8 cellular contexts compared by ENCODE assay signal in the genomic region with DNA sequence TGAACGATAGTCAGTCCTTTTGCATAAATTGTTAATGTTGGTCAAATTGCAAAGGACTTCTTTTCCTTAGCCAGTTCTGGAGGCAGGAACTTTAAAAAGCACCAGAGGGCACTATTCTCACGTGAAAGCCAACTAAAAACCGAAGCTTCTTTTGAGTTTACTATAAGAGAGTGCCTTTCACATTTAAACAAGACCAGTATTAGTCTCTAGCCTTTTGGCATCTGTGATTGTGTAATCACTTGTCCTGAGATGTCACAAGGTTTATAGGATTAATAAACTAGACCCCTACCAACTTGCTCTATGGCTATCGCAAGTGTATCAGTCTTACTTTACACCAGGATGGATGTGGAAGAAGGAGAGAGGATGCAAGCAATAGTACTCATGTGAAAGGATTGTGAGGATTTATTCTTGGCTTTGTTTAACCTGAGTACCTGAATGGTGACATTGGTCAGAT. TPM values are rescaled to one million over a fixed set of nuclear protein-coding genes. Genes with fewer than 3 reads are reported as not detected.
DNase-seq lines count a peak whose midpoint lies in the region; ATAC-seq and TF ChIP-seq lines count a peak whose summit lies in the region.

No MANE protein-coding gene starts in this region.

- H3K4me3 ChIP-seq in Caco-2 (ENCODE audit: low read depth, low read length) (no peak overlapping the region), OCI-LY3 (ENCODE audit: low read length) (no peak overlapping the region), liver (ENCODE audit: low read depth in 1 of 3, low read length in 3 of 3) (no peak overlapping the region)

- H3K27ac Mint-ChIP-seq in Caco-2 (ENCODE audit: unreplicated experiment) = no peak overlapping the region
- H3K27ac Mint-ChIP-seq in type B pancreatic cell = no peak overlapping the region

- BruUV-seq in Caco-2 (replicated peaks; lab: Mats Ljungman, UMichigan) = no TSS peak

- peak overlapping the region; percentile 57 for H3K4me2 ChIP-seq in OCI-LY3 (ENCODE audit: low read length)

- H3K9me3 ChIP-seq in Caco-2 = no peaks in the 10 kb centered on the region
- no peaks in the 10 kb centered on the region for H3K9me3 ChIP-seq in OCI-LY3 (ENCODE audit: insufficient read depth, low read length)
- H3K9me3 ChIP-seq in liver (ENCODE audit: control insufficient read depth in 4 of 4, low read length in 3 of 4) = no peaks in the 10 kb centered on the region

- H3K9ac ChIP-seq in OCI-LY3 (ENCODE audit: low read length) (no peak overlapping the region), liver (ENCODE audit: low read depth in 1 of 2, low read length in 2 of 2) (no peak overlapping the region)

- WGBS in liver = 21% methylated on average over 4 of the region's 4 CpGs

- H3K9me3 Mint-ChIP-seq in Caco-2 (ENCODE audit: unreplicated experiment) (no peaks in the 10 kb centered on the region), type B pancreatic cell (no peaks in the 10 kb centered on the region)

- no peaks in the 10 kb centered on the region for H3K79me2 ChIP-seq in OCI-LY3 (ENCODE audit: low read length)

- H3K36me3 ChIP-seq in Caco-2 (ENCODE audit: control insufficient read depth, insufficient read depth, low read length) (no peaks in the 10 kb centered on the region), OCI-LY3 (replicated peaks; ENCODE audit: low read depth, low read length) (no peaks in the 10 kb centered on the region), liver (ENCODE audit: control insufficient read depth in 4 of 4, insufficient read depth in 3 of 4, low read depth in 1 of 4, low read length in 3 of 4) (no peaks in the 10 kb centered on the region)

- no peak overlapping the region for H2AFZ ChIP-seq in OCI-LY3 (ENCODE audit: low read depth, low read length)

- ATAC-seq in GM18873 (IDR thresholded peaks at IDR 0.05; ENCODE audit: low FRiP score, unreplicated experiment) (peak; percentile 52), HG03354 (IDR thresholded peaks at IDR 0.05; ENCODE audit: poor library complexity, severe bottlenecking, unreplicated experiment) (peak; percentile 88)

- no peaks in the 10 kb centered on the region for H4K20me1 ChIP-seq in OCI-LY3 (ENCODE audit: insufficient read depth, low read length)

- H3K4me1 Mint-ChIP-seq in Caco-2 (ENCODE audit: low read depth, unreplicated experiment) = peaks cover 24% of the 10 kb centered on the region
- peaks cover 14% of the 10 kb centered on the region for H3K4me1 Mint-ChIP-seq in type B pancreatic cell (ENCODE audit: unreplicated experiment)

- H3K36me3 Mint-ChIP-seq in Caco-2 (ENCODE audit: insufficient read depth, unreplicated experiment) = no peaks in the 10 kb centered on the region
- no peaks in the 10 kb centered on the region for H3K36me3 Mint-ChIP-seq in type B pancreatic cell

- DNase-seq in Caco-2 (peak in 1 of 2 experiments; percentile 40), cerebellar cortex (ENCODE audit: low spot score) (peak; percentile 30), type B pancreatic cell (ENCODE audit: extremely low spot score, unreplicated experiment) (no peak)
- no peak for DNase-seq in effector CD4-positive, alpha-beta T cell

- peaks cover 4% of the 10 kb centered on the region for H3K27me3 Mint-ChIP-seq in Caco-2 (ENCODE audit: insufficient read depth, unreplicated experiment)
- H3K27me3 Mint-ChIP-seq in type B pancreatic cell = peaks cover 9% of the 10 kb centered on the region

- intact Hi-C loops in Caco-2 (cut with micrococcal nuclease; ENCODE audit: unreplicated experiment) = loop anchor here (1.0 to 5.0 kb wide), 9 partner anchors 53 to 356 kb away; a partner anchor contains a TSS

- TF ChIP-seq RAD21 in liver (IDR thresholded peaks at IDR 0.05) = peak; percentile 92 to 97

- CTCF ChIA-PET in Caco-2 (lab: Charles Lee) = interaction anchor here (0.6 to 2.2 kb wide), 15 partner anchors 10 to 997 kb away, joined by 3 to 15 read pairs (median 4); no protein-coding TSS in a partner anchor

- POLR2A ChIA-PET in Caco-2 (lab: Charles Lee) = no interaction called here

- H3K27ac ChIP-seq in OCI-LY3 (ENCODE audit: low read length) = no peak overlapping the region
- H3K27ac ChIP-seq in liver (ENCODE audit: low read depth in 1 of 2, low read length in 2 of 2) = peak overlapping the region; percentile 45 to 48

- H3K27me3 ChIP-seq in Caco-2 (replicated peaks; ENCODE audit: control insufficient read depth, insufficient read depth, low read length) (no peaks in the 10 kb centered on the region), OCI-LY3 (ENCODE audit: low read depth, low read length) (peaks cover 11% of the 10 kb centered on the region), liver (ENCODE audit: control insufficient read depth in 4 of 4, insufficient read depth in 4 of 4, low read length in 3 of 4) (no peaks in the 10 kb centered on the region)

- H3K4me3 Mint-ChIP-seq in Caco-2 (ENCODE audit: unreplicated experiment) (no peak overlapping the region), type B pancreatic cell (no peak overlapping the region)

- H3K4me1 ChIP-seq in Caco-2 (peaks cover 30% of the 10 kb centered on the region), OCI-LY3 (ENCODE audit: low read length) (peaks cover 2% of the 10 kb centered on the region; the same call in 1 of the 2 replicates), liver (ENCODE audit: control insufficient read depth in 4 of 4, insufficient read depth in 4 of 4, low read length in 3 of 4) (peaks cover 12 to 44% (median 32%) of the 10 kb centered on the region in 4 donors)

- peak; percentile 61 to 73 for TF ChIP-seq CTCF in Caco-2 (IDR thresholded peaks at IDR 0.05; ENCODE audit: insufficient read depth in 1 of 2, low read depth in 1 of 2, low read length in 1 of 2, severe bottlenecking in 1 of 2, unreplicated experiment in 1 of 2)
- TF ChIP-seq CTCF in OCI-LY3 (IDR thresholded peaks at IDR 0.05; ENCODE audit: low read depth, low read length) = peak; percentile 81
- peak; percentile 70 for TF ChIP-seq CTCF in liver (IDR thresholded peaks at IDR 0.05; ENCODE audit: low read depth, low read length, missing input control)
- peak; percentile 79 for TF ChIP-seq CTCF in type B pancreatic cell (conservative IDR thresholded peaks at IDR 0.05)

TF ChIP-seq in liver, 16 proteins besides CTCF, POLR2A, EP300 and RAD21 (continues in another document):
- no peak for TF ChIP-seq EGR1 (IDR thresholded peaks at IDR 0.05; ENCODE audit: low read depth in 2 of 2)
- TF ChIP-seq YY1 (IDR thresholded peaks at IDR 0.05) = no peak
- no peak for TF ChIP-seq FOXA1 (IDR thresholded peaks at IDR 0.05)
- TF ChIP-seq NR2F2 (IDR thresholded peaks at IDR 0.05) = no peak
- TF ChIP-seq TAF1 (conservative IDR thresholded peaks at IDR 0.05) = no peak
- no peak for TF ChIP-seq HNF4A (conservative IDR thresholded peaks at IDR 0.05)
- TF ChIP-seq JUND (IDR thresholded peaks at IDR 0.05) = no peak
- TF ChIP-seq, protein P1, sequence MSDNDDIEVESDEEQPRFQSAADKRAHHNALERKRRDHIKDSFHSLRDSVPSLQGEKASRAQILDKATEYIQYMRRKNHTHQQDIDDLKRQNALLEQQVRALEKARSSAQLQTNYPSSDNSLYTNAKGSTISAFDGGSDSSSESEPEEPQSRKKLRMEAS (IDR thresholded peaks at IDR 0.05) = no peak
- TF ChIP-seq, protein P2, sequence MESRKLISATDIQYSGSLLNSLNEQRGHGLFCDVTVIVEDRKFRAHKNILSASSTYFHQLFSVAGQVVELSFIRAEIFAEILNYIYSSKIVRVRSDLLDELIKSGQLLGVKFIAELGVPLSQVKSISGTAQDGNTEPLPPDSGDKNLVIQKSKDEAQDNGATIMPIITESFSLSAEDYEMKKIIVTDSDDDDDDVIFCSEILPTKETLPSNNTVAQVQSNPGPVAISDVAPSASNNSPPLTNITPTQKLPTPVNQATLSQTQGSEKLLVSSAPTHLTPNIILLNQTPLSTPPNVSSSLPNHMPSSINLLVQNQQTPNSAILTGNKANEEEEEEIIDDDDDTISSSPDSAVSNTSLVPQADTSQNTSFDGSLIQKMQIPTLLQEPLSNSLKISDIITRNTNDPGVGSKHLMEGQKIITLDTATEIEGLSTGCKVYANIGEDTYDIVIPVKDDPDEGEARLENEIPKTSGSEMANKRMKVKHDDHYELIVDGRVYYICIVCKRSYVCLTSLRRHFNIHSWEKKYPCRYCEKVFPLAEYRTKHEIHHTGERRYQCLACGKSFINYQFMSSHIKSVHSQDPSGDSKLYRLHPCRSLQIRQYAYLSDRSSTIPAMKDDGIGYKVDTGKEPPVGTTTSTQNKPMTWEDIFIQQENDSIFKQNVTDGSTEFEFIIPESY (IDR thresholded peaks at IDR 0.05) = no peak
- TF ChIP-seq, protein P3, sequence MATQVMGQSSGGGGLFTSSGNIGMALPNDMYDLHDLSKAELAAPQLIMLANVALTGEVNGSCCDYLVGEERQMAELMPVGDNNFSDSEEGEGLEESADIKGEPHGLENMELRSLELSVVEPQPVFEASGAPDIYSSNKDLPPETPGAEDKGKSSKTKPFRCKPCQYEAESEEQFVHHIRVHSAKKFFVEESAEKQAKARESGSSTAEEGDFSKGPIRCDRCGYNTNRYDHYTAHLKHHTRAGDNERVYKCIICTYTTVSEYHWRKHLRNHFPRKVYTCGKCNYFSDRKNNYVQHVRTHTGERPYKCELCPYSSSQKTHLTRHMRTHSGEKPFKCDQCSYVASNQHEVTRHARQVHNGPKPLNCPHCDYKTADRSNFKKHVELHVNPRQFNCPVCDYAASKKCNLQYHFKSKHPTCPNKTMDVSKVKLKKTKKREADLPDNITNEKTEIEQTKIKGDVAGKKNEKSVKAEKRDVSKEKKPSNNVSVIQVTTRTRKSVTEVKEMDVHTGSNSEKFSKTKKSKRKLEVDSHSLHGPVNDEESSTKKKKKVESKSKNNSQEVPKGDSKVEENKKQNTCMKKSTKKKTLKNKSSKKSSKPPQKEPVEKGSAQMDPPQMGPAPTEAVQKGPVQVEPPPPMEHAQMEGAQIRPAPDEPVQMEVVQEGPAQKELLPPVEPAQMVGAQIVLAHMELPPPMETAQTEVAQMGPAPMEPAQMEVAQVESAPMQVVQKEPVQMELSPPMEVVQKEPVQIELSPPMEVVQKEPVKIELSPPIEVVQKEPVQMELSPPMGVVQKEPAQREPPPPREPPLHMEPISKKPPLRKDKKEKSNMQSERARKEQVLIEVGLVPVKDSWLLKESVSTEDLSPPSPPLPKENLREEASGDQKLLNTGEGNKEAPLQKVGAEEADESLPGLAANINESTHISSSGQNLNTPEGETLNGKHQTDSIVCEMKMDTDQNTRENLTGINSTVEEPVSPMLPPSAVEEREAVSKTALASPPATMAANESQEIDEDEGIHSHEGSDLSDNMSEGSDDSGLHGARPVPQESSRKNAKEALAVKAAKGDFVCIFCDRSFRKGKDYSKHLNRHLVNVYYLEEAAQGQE (IDR thresholded peaks at IDR 0.05) = no peak
- no peak for TF ChIP-seq SP1 (IDR thresholded peaks at IDR 0.05)
- no peak for TF ChIP-seq GABPA (IDR thresholded peaks at IDR 0.05 in 1 of 2, conservative IDR thresholded peaks at IDR 0.05 in 1 of 2)
- no peak for TF ChIP-seq RXRA (IDR thresholded peaks at IDR 0.05)
- TF ChIP-seq FOXA2 (IDR thresholded peaks at IDR 0.05) = no peak
- no peak for TF ChIP-seq HNF4G (IDR thresholded peaks at IDR 0.05)

RNA-seq across cellular contexts. Expression of a gene that starts 14.4 kb away (rescaled TPM):
- 0.19 and 0.48 TPM in 2 replicates for total RNA-seq in Caco-2 (2022)
- total RNA-seq in liver = 1 to 10 TPM; 2.5 to 7.9 TPM
- polyA plus RNA-seq in liver = 1 to 10 TPM in 1 of 2 donors, under 1 TPM in 1; 0.85 to 3.8 TPM
- 2.1 TPM in 2 replicates for total RNA-seq in type B pancreatic cell (ENCODE audit: low replicate concordance)
